Comparison of ENCODE assay signal across 1 cellular context in the genomic region with DNA sequence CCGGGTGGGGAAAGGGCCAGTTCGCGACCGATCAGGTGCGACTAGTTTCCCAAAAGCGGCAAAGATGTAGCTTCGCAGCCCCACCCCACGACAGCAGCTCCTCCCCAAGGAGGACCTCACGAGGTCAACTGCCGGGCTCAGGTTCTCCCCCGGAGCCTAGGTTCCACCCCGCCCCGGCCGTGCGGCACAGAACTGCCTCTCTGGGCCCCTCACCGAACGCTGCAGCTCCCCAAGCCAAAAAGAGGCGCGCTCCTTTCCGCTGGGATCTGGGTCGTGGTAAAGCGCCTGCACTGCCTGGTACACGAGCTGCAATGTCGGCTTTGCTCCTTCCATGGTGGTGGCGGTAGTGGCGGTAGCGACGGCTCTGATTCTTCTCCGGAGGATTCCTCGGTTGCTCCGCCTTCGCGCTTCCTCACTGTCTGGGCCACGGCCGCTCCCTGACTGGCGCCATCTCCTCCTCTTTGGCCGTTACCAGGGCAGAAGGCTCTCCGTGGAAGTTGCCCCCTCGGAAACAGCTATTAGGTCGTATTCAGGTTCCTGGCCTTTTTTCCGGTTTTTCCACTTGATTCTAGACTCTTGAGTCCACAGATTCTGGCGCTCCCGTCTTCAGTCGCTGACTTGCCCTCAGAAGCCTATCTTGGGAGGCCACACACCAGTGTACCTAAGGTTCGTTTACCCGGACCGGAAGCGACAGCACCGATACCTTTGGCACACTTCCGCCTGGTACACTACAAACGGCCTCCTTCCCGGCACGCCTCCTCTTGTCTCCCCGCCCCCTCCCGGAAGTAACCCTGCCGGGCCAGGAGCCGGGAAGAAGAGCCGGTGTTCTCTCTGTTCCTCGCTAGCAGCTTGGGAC.
TF ChIP-seq lines count a peak whose summit lies in the region.

A gene (minus strand): TSS at position 674 of the 856 bp plus-strand sequence. CDS start 341 bp downstream, at position 333.

TF ChIP-seq in GM12878, 131 proteins besides CTCF, POLR2A, EP300 and RAD21 (continued from another document and continues in another):
- TF ChIP-seq, protein P1, sequence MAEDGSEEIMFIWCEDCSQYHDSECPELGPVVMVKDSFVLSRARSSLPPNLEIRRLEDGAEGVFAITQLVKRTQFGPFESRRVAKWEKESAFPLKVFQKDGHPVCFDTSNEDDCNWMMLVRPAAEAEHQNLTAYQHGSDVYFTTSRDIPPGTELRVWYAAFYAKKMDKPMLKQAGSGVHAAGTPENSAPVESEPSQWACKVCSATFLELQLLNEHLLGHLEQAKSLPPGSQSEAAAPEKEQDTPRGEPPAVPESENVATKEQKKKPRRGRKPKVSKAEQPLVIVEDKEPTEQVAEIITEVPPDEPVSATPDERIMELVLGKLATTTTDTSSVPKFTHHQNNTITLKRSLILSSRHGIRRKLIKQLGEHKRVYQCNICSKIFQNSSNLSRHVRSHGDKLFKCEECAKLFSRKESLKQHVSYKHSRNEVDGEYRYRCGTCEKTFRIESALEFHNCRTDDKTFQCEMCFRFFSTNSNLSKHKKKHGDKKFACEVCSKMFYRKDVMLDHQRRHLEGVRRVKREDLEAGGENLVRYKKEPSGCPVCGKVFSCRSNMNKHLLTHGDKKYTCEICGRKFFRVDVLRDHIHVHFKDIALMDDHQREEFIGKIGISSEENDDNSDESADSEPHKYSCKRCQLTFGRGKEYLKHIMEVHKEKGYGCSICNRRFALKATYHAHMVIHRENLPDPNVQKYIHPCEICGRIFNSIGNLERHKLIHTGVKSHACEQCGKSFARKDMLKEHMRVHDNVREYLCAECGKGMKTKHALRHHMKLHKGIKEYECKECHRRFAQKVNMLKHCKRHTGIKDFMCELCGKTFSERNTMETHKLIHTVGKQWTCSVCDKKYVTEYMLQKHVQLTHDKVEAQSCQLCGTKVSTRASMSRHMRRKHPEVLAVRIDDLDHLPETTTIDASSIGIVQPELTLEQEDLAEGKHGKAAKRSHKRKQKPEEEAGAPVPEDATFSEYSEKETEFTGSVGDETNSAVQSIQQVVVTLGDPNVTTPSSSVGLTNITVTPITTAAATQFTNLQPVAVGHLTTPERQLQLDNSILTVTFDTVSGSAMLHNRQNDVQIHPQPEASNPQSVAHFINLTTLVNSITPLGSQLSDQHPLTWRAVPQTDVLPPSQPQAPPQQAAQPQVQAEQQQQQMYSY (CRISPR knock-in tag; IDR thresholded peaks at IDR 0.05): no peak
- TF ChIP-seq RCOR1 (conservative IDR thresholded peaks at IDR 0.05; ENCODE audit: low read depth, low read length) (0 out of 2 replicates have a peak, but pooled peaks have one; percentile 25), ZNF217 (IDR thresholded peaks at IDR 0.05) (no peak; the same call in 1 of the 2 replicates), PAX8 (IDR thresholded peaks at IDR 0.05) (peak; percentile 88; the same call in 1 of the 2 replicates), JUND (IDR thresholded peaks at IDR 0.05; ENCODE audit: low read depth, low read length) (no peak), NR2C2 (IDR thresholded peaks at IDR 0.05; ENCODE audit: borderline replicate concordance, control insufficient read depth, insufficient read length, low read depth) (no peak), SPI1 (IDR thresholded peaks at IDR 0.05; ENCODE audit: borderline replicate concordance, insufficient read depth, low read depth, low read length) (peak; percentile 21; the same call in 1 of the 2 replicates), SMAD1 (IDR thresholded peaks at IDR 0.05; ENCODE audit: low read depth, partially characterized antibody) (peak; percentile 13), ZNF274 (IDR thresholded peaks at IDR 0.05; ENCODE audit: insufficient read depth, insufficient read length) (no peak), MTA2 (IDR thresholded peaks at IDR 0.05; ENCODE audit: low read depth) (peak; percentile 71; the same call in 1 of the 2 replicates), FOXK2 (IDR thresholded peaks at IDR 0.05) (no peak), PML (IDR thresholded peaks at IDR 0.05; ENCODE audit: low read length) (peak; percentile 94), CHD2 (IDR thresholded peaks at IDR 0.05; ENCODE audit: borderline replicate concordance, low read depth, low read length) (peak; percentile 82), POU2F2 (IDR thresholded peaks at IDR 0.05; ENCODE audit: borderline replicate concordance, low read depth, low read length) (peak; percentile 86; the same call in 2 of the 3 replicates), BMI1 (IDR thresholded peaks at IDR 0.05; ENCODE audit: borderline replicate concordance) (no peak), POLR2AphosphoS5 (IDR thresholded peaks at IDR 0.05; ENCODE audit: low read length) (peak; percentile 96), ZNF207 (IDR thresholded peaks at IDR 0.05; ENCODE audit: borderline replicate concordance) (peak; percentile 97), NRF1 (conservative IDR thresholded peaks at IDR 0.05; ENCODE audit: low read depth, low read length) (no peak), RFX5 (IDR thresholded peaks at IDR 0.05; ENCODE audit: low read depth, low read length) (no peak; the same call in 1 of the 2 replicates), CBFB (IDR thresholded peaks at IDR 0.05; ENCODE audit: low read depth) (peak; percentile 73; the same call in 1 of the 2 replicates), SMC3 (IDR thresholded peaks at IDR 0.05; ENCODE audit: borderline replicate concordance, low read length) (no peak)
- TF ChIP-seq, protein P2, sequence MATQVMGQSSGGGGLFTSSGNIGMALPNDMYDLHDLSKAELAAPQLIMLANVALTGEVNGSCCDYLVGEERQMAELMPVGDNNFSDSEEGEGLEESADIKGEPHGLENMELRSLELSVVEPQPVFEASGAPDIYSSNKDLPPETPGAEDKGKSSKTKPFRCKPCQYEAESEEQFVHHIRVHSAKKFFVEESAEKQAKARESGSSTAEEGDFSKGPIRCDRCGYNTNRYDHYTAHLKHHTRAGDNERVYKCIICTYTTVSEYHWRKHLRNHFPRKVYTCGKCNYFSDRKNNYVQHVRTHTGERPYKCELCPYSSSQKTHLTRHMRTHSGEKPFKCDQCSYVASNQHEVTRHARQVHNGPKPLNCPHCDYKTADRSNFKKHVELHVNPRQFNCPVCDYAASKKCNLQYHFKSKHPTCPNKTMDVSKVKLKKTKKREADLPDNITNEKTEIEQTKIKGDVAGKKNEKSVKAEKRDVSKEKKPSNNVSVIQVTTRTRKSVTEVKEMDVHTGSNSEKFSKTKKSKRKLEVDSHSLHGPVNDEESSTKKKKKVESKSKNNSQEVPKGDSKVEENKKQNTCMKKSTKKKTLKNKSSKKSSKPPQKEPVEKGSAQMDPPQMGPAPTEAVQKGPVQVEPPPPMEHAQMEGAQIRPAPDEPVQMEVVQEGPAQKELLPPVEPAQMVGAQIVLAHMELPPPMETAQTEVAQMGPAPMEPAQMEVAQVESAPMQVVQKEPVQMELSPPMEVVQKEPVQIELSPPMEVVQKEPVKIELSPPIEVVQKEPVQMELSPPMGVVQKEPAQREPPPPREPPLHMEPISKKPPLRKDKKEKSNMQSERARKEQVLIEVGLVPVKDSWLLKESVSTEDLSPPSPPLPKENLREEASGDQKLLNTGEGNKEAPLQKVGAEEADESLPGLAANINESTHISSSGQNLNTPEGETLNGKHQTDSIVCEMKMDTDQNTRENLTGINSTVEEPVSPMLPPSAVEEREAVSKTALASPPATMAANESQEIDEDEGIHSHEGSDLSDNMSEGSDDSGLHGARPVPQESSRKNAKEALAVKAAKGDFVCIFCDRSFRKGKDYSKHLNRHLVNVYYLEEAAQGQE (IDR thresholded peaks at IDR 0.05; ENCODE audit: low read depth, low read length): peak; percentile 42; the same call in 1 of the 2 replicates
- TF ChIP-seq, protein P3, sequence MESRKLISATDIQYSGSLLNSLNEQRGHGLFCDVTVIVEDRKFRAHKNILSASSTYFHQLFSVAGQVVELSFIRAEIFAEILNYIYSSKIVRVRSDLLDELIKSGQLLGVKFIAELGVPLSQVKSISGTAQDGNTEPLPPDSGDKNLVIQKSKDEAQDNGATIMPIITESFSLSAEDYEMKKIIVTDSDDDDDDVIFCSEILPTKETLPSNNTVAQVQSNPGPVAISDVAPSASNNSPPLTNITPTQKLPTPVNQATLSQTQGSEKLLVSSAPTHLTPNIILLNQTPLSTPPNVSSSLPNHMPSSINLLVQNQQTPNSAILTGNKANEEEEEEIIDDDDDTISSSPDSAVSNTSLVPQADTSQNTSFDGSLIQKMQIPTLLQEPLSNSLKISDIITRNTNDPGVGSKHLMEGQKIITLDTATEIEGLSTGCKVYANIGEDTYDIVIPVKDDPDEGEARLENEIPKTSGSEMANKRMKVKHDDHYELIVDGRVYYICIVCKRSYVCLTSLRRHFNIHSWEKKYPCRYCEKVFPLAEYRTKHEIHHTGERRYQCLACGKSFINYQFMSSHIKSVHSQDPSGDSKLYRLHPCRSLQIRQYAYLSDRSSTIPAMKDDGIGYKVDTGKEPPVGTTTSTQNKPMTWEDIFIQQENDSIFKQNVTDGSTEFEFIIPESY (IDR thresholded peaks at IDR 0.05): no peak; the same call in 1 of the 2 replicates
- TF ChIP-seq, protein P4, sequence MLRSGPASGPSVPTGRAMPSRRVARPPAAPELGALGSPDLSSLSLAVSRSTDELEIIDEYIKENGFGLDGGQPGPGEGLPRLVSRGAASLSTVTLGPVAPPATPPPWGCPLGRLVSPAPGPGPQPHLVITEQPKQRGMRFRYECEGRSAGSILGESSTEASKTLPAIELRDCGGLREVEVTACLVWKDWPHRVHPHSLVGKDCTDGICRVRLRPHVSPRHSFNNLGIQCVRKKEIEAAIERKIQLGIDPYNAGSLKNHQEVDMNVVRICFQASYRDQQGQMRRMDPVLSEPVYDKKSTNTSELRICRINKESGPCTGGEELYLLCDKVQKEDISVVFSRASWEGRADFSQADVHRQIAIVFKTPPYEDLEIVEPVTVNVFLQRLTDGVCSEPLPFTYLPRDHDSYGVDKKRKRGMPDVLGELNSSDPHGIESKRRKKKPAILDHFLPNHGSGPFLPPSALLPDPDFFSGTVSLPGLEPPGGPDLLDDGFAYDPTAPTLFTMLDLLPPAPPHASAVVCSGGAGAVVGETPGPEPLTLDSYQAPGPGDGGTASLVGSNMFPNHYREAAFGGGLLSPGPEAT (IDR thresholded peaks at IDR 0.05; ENCODE audit: low read depth): peak; percentile 99
- TF ChIP-seq, protein P5, sequence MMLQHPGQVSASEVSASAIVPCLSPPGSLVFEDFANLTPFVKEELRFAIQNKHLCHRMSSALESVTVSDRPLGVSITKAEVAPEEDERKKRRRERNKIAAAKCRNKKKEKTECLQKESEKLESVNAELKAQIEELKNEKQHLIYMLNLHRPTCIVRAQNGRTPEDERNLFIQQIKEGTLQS (IDR thresholded peaks at IDR 0.05; ENCODE audit: borderline replicate concordance, extremely low read depth, low read depth, low read length): no peak
- TF ChIP-seq, protein P6, sequence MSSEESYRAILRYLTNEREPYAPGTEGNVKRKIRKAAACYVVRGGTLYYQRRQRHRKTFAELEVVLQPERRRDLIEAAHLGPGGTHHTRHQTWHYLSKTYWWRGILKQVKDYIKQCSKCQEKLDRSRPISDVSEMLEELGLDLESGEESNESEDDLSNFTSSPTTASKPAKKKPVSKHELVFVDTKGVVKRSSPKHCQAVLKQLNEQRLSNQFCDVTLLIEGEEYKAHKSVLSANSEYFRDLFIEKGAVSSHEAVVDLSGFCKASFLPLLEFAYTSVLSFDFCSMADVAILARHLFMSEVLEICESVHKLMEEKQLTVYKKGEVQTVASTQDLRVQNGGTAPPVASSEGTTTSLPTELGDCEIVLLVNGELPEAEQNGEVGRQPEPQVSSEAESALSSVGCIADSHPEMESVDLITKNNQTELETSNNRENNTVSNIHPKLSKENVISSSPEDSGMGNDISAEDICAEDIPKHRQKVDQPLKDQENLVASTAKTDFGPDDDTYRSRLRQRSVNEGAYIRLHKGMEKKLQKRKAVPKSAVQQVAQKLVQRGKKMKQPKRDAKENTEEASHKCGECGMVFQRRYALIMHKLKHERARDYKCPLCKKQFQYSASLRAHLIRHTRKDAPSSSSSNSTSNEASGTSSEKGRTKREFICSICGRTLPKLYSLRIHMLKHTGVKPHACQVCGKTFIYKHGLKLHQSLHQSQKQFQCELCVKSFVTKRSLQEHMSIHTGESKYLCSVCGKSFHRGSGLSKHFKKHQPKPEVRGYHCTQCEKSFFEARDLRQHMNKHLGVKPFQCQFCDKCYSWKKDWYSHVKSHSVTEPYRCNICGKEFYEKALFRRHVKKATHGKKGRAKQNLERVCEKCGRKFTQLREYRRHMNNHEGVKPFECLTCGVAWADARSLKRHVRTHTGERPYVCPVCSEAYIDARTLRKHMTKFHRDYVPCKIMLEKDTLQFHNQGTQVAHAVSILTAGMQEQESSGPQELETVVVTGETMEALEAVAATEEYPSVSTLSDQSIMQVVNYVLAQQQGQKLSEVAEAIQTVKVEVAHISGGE (CRISPR knock-in tag; IDR thresholded peaks at IDR 0.05): peak; percentile 93
- TF ChIP-seq, protein P7, sequence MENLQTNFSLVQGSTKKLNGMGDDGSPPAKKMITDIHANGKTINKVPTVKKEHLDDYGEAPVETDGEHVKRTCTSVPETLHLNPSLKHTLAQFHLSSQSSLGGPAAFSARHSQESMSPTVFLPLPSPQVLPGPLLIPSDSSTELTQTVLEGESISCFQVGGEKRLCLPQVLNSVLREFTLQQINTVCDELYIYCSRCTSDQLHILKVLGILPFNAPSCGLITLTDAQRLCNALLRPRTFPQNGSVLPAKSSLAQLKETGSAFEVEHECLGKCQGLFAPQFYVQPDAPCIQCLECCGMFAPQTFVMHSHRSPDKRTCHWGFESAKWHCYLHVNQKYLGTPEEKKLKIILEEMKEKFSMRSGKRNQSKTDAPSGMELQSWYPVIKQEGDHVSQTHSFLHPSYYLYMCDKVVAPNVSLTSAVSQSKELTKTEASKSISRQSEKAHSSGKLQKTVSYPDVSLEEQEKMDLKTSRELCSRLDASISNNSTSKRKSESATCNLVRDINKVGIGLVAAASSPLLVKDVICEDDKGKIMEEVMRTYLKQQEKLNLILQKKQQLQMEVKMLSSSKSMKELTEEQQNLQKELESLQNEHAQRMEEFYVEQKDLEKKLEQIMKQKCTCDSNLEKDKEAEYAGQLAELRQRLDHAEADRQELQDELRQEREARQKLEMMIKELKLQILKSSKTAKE (IDR thresholded peaks at IDR 0.05; ENCODE audit: low read depth, poor library complexity, severe bottlenecking): peak; percentile 87
- TF ChIP-seq, protein P8, sequence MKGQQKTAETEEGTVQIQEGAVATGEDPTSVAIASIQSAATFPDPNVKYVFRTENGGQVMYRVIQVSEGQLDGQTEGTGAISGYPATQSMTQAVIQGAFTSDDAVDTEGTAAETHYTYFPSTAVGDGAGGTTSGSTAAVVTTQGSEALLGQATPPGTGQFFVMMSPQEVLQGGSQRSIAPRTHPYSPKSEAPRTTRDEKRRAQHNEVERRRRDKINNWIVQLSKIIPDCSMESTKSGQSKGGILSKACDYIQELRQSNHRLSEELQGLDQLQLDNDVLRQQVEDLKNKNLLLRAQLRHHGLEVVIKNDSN (IDR thresholded peaks at IDR 0.05; ENCODE audit: borderline replicate concordance, extremely low read length, insufficient read depth, low read depth, low read length): no peak
- TF ChIP-seq, protein P9, sequence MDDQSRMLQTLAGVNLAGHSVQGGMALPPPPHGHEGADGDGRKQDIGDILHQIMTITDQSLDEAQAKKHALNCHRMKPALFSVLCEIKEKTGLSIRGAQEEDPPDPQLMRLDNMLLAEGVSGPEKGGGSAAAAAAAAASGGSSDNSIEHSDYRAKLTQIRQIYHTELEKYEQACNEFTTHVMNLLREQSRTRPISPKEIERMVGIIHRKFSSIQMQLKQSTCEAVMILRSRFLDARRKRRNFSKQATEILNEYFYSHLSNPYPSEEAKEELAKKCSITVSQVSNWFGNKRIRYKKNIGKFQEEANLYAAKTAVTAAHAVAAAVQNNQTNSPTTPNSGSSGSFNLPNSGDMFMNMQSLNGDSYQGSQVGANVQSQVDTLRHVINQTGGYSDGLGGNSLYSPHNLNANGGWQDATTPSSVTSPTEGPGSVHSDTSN (IDR thresholded peaks at IDR 0.05; ENCODE audit: insufficient replicate concordance, low read depth, low read length): no peak
